ENCODE assay signal across 8 cellular contexts in the genomic region with DNA sequence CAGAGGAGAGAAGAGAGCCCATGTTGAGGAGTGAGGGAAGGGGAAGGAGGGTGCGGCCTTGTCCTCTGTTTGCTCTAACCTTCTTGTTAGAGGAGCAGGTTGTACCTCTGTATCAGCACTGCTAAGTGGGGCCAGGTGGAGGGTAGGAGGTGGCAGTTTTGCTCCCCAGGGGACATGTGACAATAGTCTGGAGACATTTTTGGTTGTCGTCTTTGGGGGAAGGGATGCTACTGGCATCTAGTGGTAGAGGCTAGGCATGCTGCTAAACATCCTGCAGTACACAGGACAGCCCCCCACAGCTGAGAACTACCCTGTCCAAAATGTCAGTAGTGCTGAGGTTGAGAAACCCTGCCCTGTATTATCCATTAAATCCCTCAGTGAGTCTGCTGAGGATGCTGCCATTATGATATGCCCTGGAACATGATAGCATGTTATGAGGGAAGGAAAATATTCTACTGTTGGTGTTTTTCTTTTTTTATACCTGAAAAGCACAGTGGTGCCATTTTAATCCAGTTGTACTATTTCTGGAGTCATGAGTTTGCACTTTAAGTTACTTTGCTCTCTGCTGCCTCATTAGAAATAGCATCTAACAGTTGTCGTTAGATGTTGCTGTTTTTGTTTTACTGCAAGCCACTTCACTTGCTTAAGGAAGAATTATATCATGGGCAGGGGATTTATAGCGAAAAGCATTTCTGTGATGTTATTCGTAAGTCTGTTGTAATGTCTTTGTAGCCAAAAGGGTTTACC.
A peak's percentile ranks its signal among the peaks of the same experiment; 100 is the strongest.
DNase-seq lines count a peak whose midpoint lies in the region; ATAC-seq and TF ChIP-seq lines count a peak whose summit lies in the region.

No MANE protein-coding gene starts in this region.

- H3K36me3 Mint-ChIP-seq in activated T-helper 17 cell treated with anti-CD3 and anti-CD28 coated beads, Interleukin-2, amount 50 U/mL, for 72 hours (ENCODE audit: low read depth), result peaks cover 14% of the 10 kb centered on the region

- H3K27me3 ChIP-seq in iPS-20b (ENCODE audit: insufficient read depth, low read length) (no peaks in the 10 kb centered on the region), thyroid gland (no peaks in the 10 kb centered on the region)

- H3K36me3 ChIP-seq in iPS-20b (ENCODE audit: insufficient read depth, low read depth, low read length) (no peaks in the 10 kb centered on the region), thyroid gland (no peaks in the 10 kb centered on the region)

- DNase-seq in NCI-H1436 (lab: John Stamatoyannopoulos, UW) (peak; percentile 61), NCI-H1436 treated with DMSO at 0.1 percent for 48 hours (lab: John Stamatoyannopoulos, UW) (no peak), KBM-7 (peak; percentile 55), thyroid gland (peak; percentile 27 to 30), OCI-M2 (lab: John Stamatoyannopoulos, UW; ENCODE audit: unreplicated experiment) (no peak)

- ATAC-seq in GM21723 (IDR thresholded peaks at IDR 0.05; ENCODE audit: unreplicated experiment), result peak; percentile 42
- peak; percentile 49 for ATAC-seq in activated T-helper 17 cell treated with anti-CD3 and anti-CD28 coated beads, Interleukin-2, amount 50 U/mL, for 72 hours (replicated peaks)

- no peak for TF ChIP-seq POLR2A in thyroid gland (IDR thresholded peaks at IDR 0.05)

- peak overlapping the region; percentile 56; the same call in 1 of the 2 replicates for H3K9ac ChIP-seq in iPS-20b (ENCODE audit: low read depth, low read length)

- no peaks in the 10 kb centered on the region for H3K27me3 Mint-ChIP-seq in activated T-helper 17 cell treated with anti-CD3 and anti-CD28 coated beads, Interleukin-2, amount 50 U/mL, for 72 hours

- no peaks in the 10 kb centered on the region for H3K9me3 Mint-ChIP-seq in activated T-helper 17 cell treated with anti-CD3 and anti-CD28 coated beads, Interleukin-2, amount 50 U/mL, for 72 hours

- peaks cover 32% of the 10 kb centered on the region for H3K4me1 ChIP-seq in iPS-20b (ENCODE audit: insufficient read depth, low read length)
- H3K4me1 ChIP-seq in thyroid gland, result peaks cover 33 to 41% of the 10 kb centered on the region in 2 donors

- WGBS in thyroid gland, 2 donors, result 83% methylated on average over 5 of the region's 5 CpGs

- intact Hi-C loops in thyroid gland (cut with DNase I), result loop anchor here (10.0 kb wide), 1 partner anchor 80 kb away; no protein-coding TSS in a partner anchor

- H3K4me3 ChIP-seq in iPS-20b (ENCODE audit: low read length) (no peak overlapping the region), thyroid gland (replicated peaks in 1 of 3) (no peak overlapping the region)

- peak overlapping the region; percentile 85 for H3K27ac ChIP-seq in iPS-20b (ENCODE audit: low read length)
- H3K27ac ChIP-seq in thyroid gland, result peak overlapping the region; percentile 63 to 70 (median 67)

- H3K9me3 ChIP-seq in iPS-20b (ENCODE audit: insufficient read depth, low read depth, low read length) (no peaks in the 10 kb centered on the region), thyroid gland (no peaks in the 10 kb centered on the region)

- H3K4me1 Mint-ChIP-seq in activated T-helper 17 cell treated with anti-CD3 and anti-CD28 coated beads, Interleukin-2, amount 50 U/mL, for 72 hours, result peaks cover 6% of the 10 kb centered on the region

- no peak overlapping the region for H3K27ac Mint-ChIP-seq in activated T-helper 17 cell treated with anti-CD3 and anti-CD28 coated beads, Interleukin-2, amount 50 U/mL, for 72 hours

- peak in 3 of 6 experiments; percentile 36 to 39 (median 38) for TF ChIP-seq CTCF in thyroid gland (IDR thresholded peaks at IDR 0.05)

- H3K4me3 Mint-ChIP-seq in activated T-helper 17 cell treated with anti-CD3 and anti-CD28 coated beads, Interleukin-2, amount 50 U/mL, for 72 hours, result no peak overlapping the region

- in situ Hi-C loops in KBM-7 (cut with MboI; ENCODE audit: low pct_unique_long_range_greater_than_20kb, low sequenced_read_pairs), result no loop called here

Comparison
In these comparisons a context has a peak if more than half of its experiments do, and no peak if none do; other contexts are left out.
1. DNase-seq: peak in NCI-H1436 (single experiment), KBM-7 (single experiment) and thyroid gland (2 of 2); none in NCI-H1436 treated with DMSO at 0.1 percent for 48 hours (single experiment) and OCI-M2 (single experiment).